ENCODE assay signal across 7 cellular contexts in genomic region chr11:72111300-72111699, GRCh38. TPM values are rescaled to one million over a fixed set of nuclear protein-coding genes. Genes with fewer than 3 reads are reported as not detected.
DNase-seq lines count a peak whose midpoint lies in the region; ATAC-seq and TF ChIP-seq lines count a peak whose summit lies in the region.

No MANE protein-coding gene starts in this region.

- peak overlapping the region; percentile 91 to 99 (median 96) for H3K4me3 Mint-ChIP-seq in immature natural killer cell

- H3K36me3 Mint-ChIP-seq in activated naive CD4-positive, alpha-beta T cell treated with anti-CD3 and anti-CD28 coated beads, Interleukin-2, amount 50 U/mL, for 72 hours = peaks cover 12 to 14% of the 10 kb centered on the region in 2 donors
- peaks cover 4 to 22% (median 10%) of the 10 kb centered on the region in 3 donors for H3K36me3 Mint-ChIP-seq in immature natural killer cell

- H3K36me3 ChIP-seq in HUES48 (ENCODE audit: control insufficient read depth, insufficient read depth, low read length) (peaks cover 15% of the 10 kb centered on the region; the same call in 1 of the 2 replicates), stomach (peaks cover 0 to 32% (median 23%) of the 10 kb centered on the region in 4 donors)

- H3K27me3 Mint-ChIP-seq in immature natural killer cell (ENCODE audit: low read depth in 3 of 3) = peaks cover 8 to 12% (median 9%) of the 10 kb centered on the region in 3 donors

- H3K4me1 ChIP-seq in HUES48 (ENCODE audit: control insufficient read depth, insufficient read depth, low read length) (peaks cover 13% of the 10 kb centered on the region), stomach (peaks cover 8 to 21% (median 14%) of the 10 kb centered on the region in 4 donors)

- ATAC-seq in activated naive CD4-positive, alpha-beta T cell treated with anti-CD3 and anti-CD28 coated beads, Interleukin-2, amount 50 U/mL, for 72 hours = no peak
- no peak for ATAC-seq in HG03469 (IDR thresholded peaks at IDR 0.05; ENCODE audit: unreplicated experiment)

- intact Hi-C loops in stomach (cut with DNase I; ENCODE audit: low total_unique reads) = no loop called here

- TF ChIP-seq EP300 in stomach (IDR thresholded peaks at IDR 0.05) = no peak

- H3K4me1 Mint-ChIP-seq in immature natural killer cell = peaks cover 26 to 29% of the 10 kb centered on the region in 2 donors

- H3K9me3 ChIP-seq in HUES48 (ENCODE audit: control insufficient read depth, insufficient read depth, low read length) (no peaks in the 10 kb centered on the region), stomach (no peaks in the 10 kb centered on the region)

- peaks cover 4 to 13% of the 10 kb centered on the region in 2 donors for H3K9me3 Mint-ChIP-seq in activated naive CD4-positive, alpha-beta T cell treated with anti-CD3 and anti-CD28 coated beads, Interleukin-2, amount 50 U/mL, for 72 hours
- H3K9me3 Mint-ChIP-seq in immature natural killer cell = no peaks in the 10 kb centered on the region

- H3K4me3 ChIP-seq in HUES48 (ENCODE audit: low read depth, low read length) (peak overlapping the region; percentile 84), stomach (peak overlapping the region in 3 of 4 donors; percentile 47 to 68 (median 58))

- H3K27ac Mint-ChIP-seq in activated naive CD4-positive, alpha-beta T cell treated with anti-CD3 and anti-CD28 coated beads, Interleukin-2, amount 50 U/mL, for 72 hours = peak overlapping the region; percentile 97 to 100
- peak overlapping the region; percentile 93 to 98 (median 97) for H3K27ac Mint-ChIP-seq in immature natural killer cell

- H3K27me3 ChIP-seq in HUES48 (ENCODE audit: control insufficient read depth, insufficient read depth, low read length) = peaks cover 4% of the 10 kb centered on the region; the same call in 1 of the 2 replicates
- H3K27me3 ChIP-seq in stomach = no peaks in the 10 kb centered on the region

- TF ChIP-seq CTCF in stomach (IDR thresholded peaks at IDR 0.05) = no peak

- no peak for TF ChIP-seq POLR2A in stomach (IDR thresholded peaks at IDR 0.05)

- H3K9ac ChIP-seq in HUES48 (ENCODE audit: low read depth, low read length) = peak overlapping the region; percentile 96

- H3K27ac ChIP-seq in HUES48 (ENCODE audit: low read depth, low read length) = no peak overlapping the region
- H3K27ac ChIP-seq in stomach = peak overlapping the region; percentile 95 to 98 (median 96)

- DNase-seq in activated naive CD4-positive, alpha-beta T cell treated with anti-CD3 and anti-CD28 coated beads, Interleukin-2, amount 50 U/mL, for 72 hours (ENCODE audit: low spot score in 2 of 2) = no peak
- DNase-seq in immature natural killer cell (no peak), stomach (no peak), NOMO-1 treated with dmso at 0.1 percent for 144 hours (lab: John Stamatoyannopoulos, UW; ENCODE audit: unreplicated experiment) (no peak)
- no peak for DNase-seq in central memory CD4-positive, alpha-beta T cell

RNA-seq across cellular contexts. Expression of gene ANAPC15, which starts 1.2 kb away (rescaled TPM):
- 10 to 100 TPM; 50.5 to 60.1 TPM for total RNA-seq in activated naive CD4-positive, alpha-beta T cell treated with anti-CD3 and anti-CD28 coated beads, Interleukin-2, amount 50 U/mL, for 72 hours
- polyA plus RNA-seq in immature natural killer cell (10 to 100 TPM; 70.9 to 76.7 (median 75.2) TPM), stomach (10 to 100 TPM; 56.4 to 79.1 (median 74.8) TPM)
- 10 to 100 TPM; 13.3 to 74.1 (median 17.0) TPM for total RNA-seq in stomach

RNA-seq across cellular contexts. Expression of gene TOMT, which starts 5.6 kb away (rescaled TPM):
- not detected for total RNA-seq in activated naive CD4-positive, alpha-beta T cell treated with anti-CD3 and anti-CD28 coated beads, Interleukin-2, amount 50 U/mL, for 72 hours
- polyA plus RNA-seq in immature natural killer cell = not detected
- not detected for total RNA-seq in stomach
- not detected for polyA plus RNA-seq in stomach

RNA-seq across cellular contexts. Expression of gene LAMTOR1, which starts 8.2 kb away (rescaled TPM):
- 10 to 100 TPM; 40.9 to 60.0 TPM for total RNA-seq in activated naive CD4-positive, alpha-beta T cell treated with anti-CD3 and anti-CD28 coated beads, Interleukin-2, amount 50 U/mL, for 72 hours
- polyA plus RNA-seq in immature natural killer cell = 100 to 1,000 TPM; 110 to 181 (median 138) TPM
- 100 to 1,000 TPM in 2 of 5 donors, 10 to 100 TPM in 2, 1 to 10 TPM in 1; 3.5 to 121 (median 88.4) TPM for total RNA-seq in stomach
- polyA plus RNA-seq in stomach = 100 to 1,000 TPM in 2 of 3 donors, 10 to 100 TPM in 1; 88.6 to 159 (median 153) TPM

RNA-seq across cellular contexts. Expression of gene FOLR3, which starts 24.2 kb away (rescaled TPM):
- not detected for total RNA-seq in activated naive CD4-positive, alpha-beta T cell treated with anti-CD3 and anti-CD28 coated beads, Interleukin-2, amount 50 U/mL, for 72 hours
- under 1 TPM in 1 of 3 donors, not detected in 2; 0.28 TPM for polyA plus RNA-seq in immature natural killer cell
- 10 to 100 TPM in 1 of 5 donors, not detected in 4; 36.8 TPM for total RNA-seq in stomach
- under 1 TPM in 2 of 3 donors, not detected in 1; 0.15 to 0.62 TPM for polyA plus RNA-seq in stomach

RNA-seq across cellular contexts. Expression of gene LRRC51, which starts 30.6 kb away (rescaled TPM):
- total RNA-seq in activated naive CD4-positive, alpha-beta T cell treated with anti-CD3 and anti-CD28 coated beads, Interleukin-2, amount 50 U/mL, for 72 hours = 1 to 10 TPM; 4.1 to 8.3 TPM
- 1 to 10 TPM in 2 of 3 donors, not detected in 1; 3.4 to 4.7 TPM for polyA plus RNA-seq in immature natural killer cell
- total RNA-seq in stomach = 1 to 10 TPM in 2 of 5 donors, not detected in 3; 2.0 to 4.8 TPM
- polyA plus RNA-seq in stomach = 1 to 10 TPM; 5.8 to 7.9 (median 6.8) TPM
